ENCODE assay signal across 13 cellular contexts in the genomic region with DNA sequence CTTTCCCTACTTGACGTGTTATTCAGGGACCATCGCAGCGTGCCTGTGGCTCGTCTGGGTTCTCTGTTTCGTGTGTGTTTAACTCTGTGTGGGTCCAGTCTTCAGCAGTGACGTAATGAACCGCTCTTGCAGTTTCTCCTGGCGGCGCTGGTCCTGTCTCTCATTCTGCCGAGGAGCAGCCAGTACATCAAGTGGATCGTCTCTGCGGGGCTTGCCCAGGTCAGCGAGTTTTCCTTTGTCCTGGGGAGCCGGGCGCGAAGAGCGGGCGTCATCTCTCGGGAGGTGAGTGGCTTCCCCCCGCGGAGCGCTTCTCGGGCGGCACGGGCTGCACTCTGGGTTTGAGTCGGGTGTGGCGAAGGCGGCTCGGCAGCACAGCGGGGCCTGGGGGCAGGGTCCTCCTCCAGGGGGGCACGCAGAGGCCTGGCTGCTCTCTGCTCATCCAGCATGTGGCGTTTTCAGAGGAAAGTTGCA. TPM values are rescaled to one million over a fixed set of nuclear protein-coding genes. Genes with fewer than 3 reads are reported as not detected.
DNase-seq lines count a peak whose midpoint lies in the region; FAIRE-seq and TF ChIP-seq lines count a peak whose summit lies in the region.
"Had no signal": no experiment of that assay in that cellular context is flagged by ENCODE, and none has a peak within 500 bp of the region (broad histone marks: within the 10 kb centered on the region; RNA-seq: fewer than 3 reads in every experiment).

No MANE protein-coding gene starts in this region.

- no peak for TF ChIP-seq POLR2A in transverse colon (IDR thresholded peaks at IDR 0.05)

- FAIRE-seq in GM19239 (lab: Jason Lieb, UNC), result no peak

- 89 to 91% methylated on average over 4 to 32 of the region's 32 CpGs for WGBS in transverse colon (ENCODE audit: low coverage in 1 of 2), 2 donors

- H3K36me3 Mint-ChIP-seq in activated CD4-positive, alpha-beta T cell treated with anti-CD3 and anti-CD28 coated beads, Interleukin-2, amount 10 ng/mL, durations not matched to agents 7 days and 5 days (ENCODE audit: low read depth), result peaks cover 5% of the 10 kb centered on the region

- H3K4me1 ChIP-seq in transverse colon, result peaks cover 0 to 13% (median 2%) of the 10 kb centered on the region in 4 donors

- intact Hi-C loops in transverse colon (cut with DNase I; ENCODE audit: low total_unique reads), result no loop called here

- CTCF ChIA-PET in activated CD4-positive, alpha-beta T cell treated with anti-CD3 and anti-CD28 coated beads, Interleukin-2, amount 10 ng/mL, durations not matched to agents 7 days and 5 days (lab: Charles Lee), result interaction anchor here (1.4 kb wide), 1 partner anchor 8 kb away, joined by 5 read pairs; no protein-coding TSS in a partner anchor

- no peak overlapping the region for H3K27ac Mint-ChIP-seq in activated CD4-positive, alpha-beta T cell treated with anti-CD3 and anti-CD28 coated beads, Interleukin-2, amount 10 ng/mL, durations not matched to agents 7 days and 5 days
- H3K27ac Mint-ChIP-seq: stimulated activated naive CD8-positive, alpha-beta T cell treated with anti-CD3 and anti-CD28 coated beads, Interleukin-15, Interleukin-2, amounts not matched to agents 100 ng/mL and 50 ng/mL, for 24 hours had no signal

- no peaks in the 10 kb centered on the region for H3K27me3 ChIP-seq in transverse colon

- H3K4me3 Mint-ChIP-seq in activated CD4-positive, alpha-beta T cell treated with anti-CD3 and anti-CD28 coated beads, Interleukin-2, amount 10 ng/mL, durations not matched to agents 7 days and 5 days, result no peak overlapping the region
- H3K4me3 Mint-ChIP-seq: stimulated activated naive CD8-positive, alpha-beta T cell treated with anti-CD3 and anti-CD28 coated beads, Interleukin-15, Interleukin-2, amounts not matched to agents 100 ng/mL and 50 ng/mL, for 24 hours had no signal

- in situ Hi-C loops in astrocyte of the spinal cord (cut with HindIII; ENCODE audit: low sequenced_read_pairs), result no loop called here
- in situ Hi-C loops in transverse colon (cut with MboI; ENCODE audit: low pct_ligation_motif_present in 1 of 4, low pct_unique_long_range_greater_than_20kb in 1 of 4, low sequenced_read_pairs in 3 of 4), result no loop called here

- no peaks in the 10 kb centered on the region for H3K27me3 Mint-ChIP-seq in activated CD4-positive, alpha-beta T cell treated with anti-CD3 and anti-CD28 coated beads, Interleukin-2, amount 10 ng/mL, durations not matched to agents 7 days and 5 days
- H3K27me3 Mint-ChIP-seq: stimulated activated naive CD8-positive, alpha-beta T cell treated with anti-CD3 and anti-CD28 coated beads, Interleukin-15, Interleukin-2, amounts not matched to agents 100 ng/mL and 50 ng/mL, for 24 hours had no signal

- H3K9me3 Mint-ChIP-seq in activated CD4-positive, alpha-beta T cell treated with anti-CD3 and anti-CD28 coated beads, Interleukin-2, amount 10 ng/mL, durations not matched to agents 7 days and 5 days, result no peaks in the 10 kb centered on the region
- H3K9me3 Mint-ChIP-seq: stimulated activated naive CD8-positive, alpha-beta T cell treated with anti-CD3 and anti-CD28 coated beads, Interleukin-15, Interleukin-2, amounts not matched to agents 100 ng/mL and 50 ng/mL, for 24 hours had no signal

- H3K27ac ChIP-seq in transverse colon, result peak overlapping the region in 1 of 4 donors; percentile 24

- POLR2A ChIA-PET in activated CD4-positive, alpha-beta T cell treated with anti-CD3 and anti-CD28 coated beads, Interleukin-2, amount 10 ng/mL, durations not matched to agents 7 days and 5 days (lab: Charles Lee), result no interaction called here

- DNase-seq in activated CD4-positive, alpha-beta T cell treated with anti-CD3 and anti-CD28 coated beads, Interleukin-2, amount 10 ng/mL, durations not matched to agents 7 days and 5 days, result peak; percentile 3
- DNase-seq in activated CD4-positive, alpha-beta T cell treated with anti-CD3 and anti-CD28 coated beads for 1 hour, result no peak
- DNase-seq in astrocyte of the spinal cord (ENCODE audit: low read depth, low spot score), result peak; percentile 75
- DNase-seq in left kidney (ENCODE audit: low read depth, low spot score), result peak; percentile 54
- DNase-seq in transverse colon, result peak; percentile 6
- DNase-seq in NCI-H82 (lab: John Stamatoyannopoulos, UW), result no peak
- DNase-seq in stimulated activated CD4-positive, alpha-beta T cell treated with anti-CD3 and anti-CD28 coated beads, Interleukin-2, amount 100 ng/mL, for 48 hours, result no peak
- DNase-seq in GM19239 (ENCODE audit: insufficient read length, low spot score), result no peak
- DNase-seq: amniotic stem cell, DND-41, NCI-H1436, T-helper 2 cell had no signal

- H3K36me3 ChIP-seq in transverse colon, result peaks cover 0 to 7% (median 0%) of the 10 kb centered on the region in 4 donors

- peak overlapping the region; percentile 22 for H3K4me3 ChIP-seq in astrocyte of the spinal cord (ENCODE audit: low read depth, low read length)
- no peak overlapping the region for H3K4me3 ChIP-seq in transverse colon

- TF ChIP-seq CTCF in astrocyte of the spinal cord (IDR thresholded peaks at IDR 0.05; ENCODE audit: low read depth, low read length), result no peak
- no peak for TF ChIP-seq CTCF in transverse colon (IDR thresholded peaks at IDR 0.05)

- peaks cover 3% of the 10 kb centered on the region for H3K4me1 Mint-ChIP-seq in activated CD4-positive, alpha-beta T cell treated with anti-CD3 and anti-CD28 coated beads, Interleukin-2, amount 10 ng/mL, durations not matched to agents 7 days and 5 days

- no peak for TF ChIP-seq EP300 in transverse colon (IDR thresholded peaks at IDR 0.05; ENCODE audit: low read depth)

- H3K9me3 ChIP-seq in transverse colon, result no peaks in the 10 kb centered on the region

RNA-seq across cellular contexts. Expression of gene TFDP1, which starts 36.3 kb away (rescaled TPM):
- total RNA-seq in activated CD4-positive, alpha-beta T cell treated with anti-CD3 and anti-CD28 coated beads, Interleukin-2, amount 10 ng/mL, durations not matched to agents 7 days and 5 days, result 100 to 1,000 TPM; 152 to 153 TPM
- total RNA-seq in transverse colon, result 100 to 1,000 TPM in 1 of 4 donors, 10 to 100 TPM in 3; 24.3 to 164 (median 49.1) TPM

RNA-seq across cellular contexts. Expression of gene DCUN1D2, which starts 57.7 kb away (rescaled TPM):
- total RNA-seq in activated CD4-positive, alpha-beta T cell treated with anti-CD3 and anti-CD28 coated beads, Interleukin-2, amount 10 ng/mL, durations not matched to agents 7 days and 5 days, result 10 to 100 TPM; 13.9 to 20.3 TPM
- total RNA-seq in transverse colon, result 10 to 100 TPM; 18.7 to 28.4 (median 20.2) TPM

Comparison
In these comparisons a context has a peak if more than half of its experiments do, and no peak if none do; other contexts are left out.
1. DNase-seq: peak in activated CD4-positive, alpha-beta T cell treated with anti-CD3 and anti-CD28 coated beads, Interleukin-2, amount 10 ng/mL, durations not matched to agents 7 days and 5 days (single experiment), astrocyte of the spinal cord (single experiment), left kidney (single experiment) and transverse colon (single experiment); none in activated CD4-positive, alpha-beta T cell treated with anti-CD3 and anti-CD28 coated beads for 1 hour (single experiment), NCI-H82 (single experiment), stimulated activated CD4-positive, alpha-beta T cell treated with anti-CD3 and anti-CD28 coated beads, Interleukin-2, amount 100 ng/mL, for 48 hours (0 of 2) and GM19239 (single experiment).